23 cellular contexts compared by ENCODE assay signal in the genomic region with DNA sequence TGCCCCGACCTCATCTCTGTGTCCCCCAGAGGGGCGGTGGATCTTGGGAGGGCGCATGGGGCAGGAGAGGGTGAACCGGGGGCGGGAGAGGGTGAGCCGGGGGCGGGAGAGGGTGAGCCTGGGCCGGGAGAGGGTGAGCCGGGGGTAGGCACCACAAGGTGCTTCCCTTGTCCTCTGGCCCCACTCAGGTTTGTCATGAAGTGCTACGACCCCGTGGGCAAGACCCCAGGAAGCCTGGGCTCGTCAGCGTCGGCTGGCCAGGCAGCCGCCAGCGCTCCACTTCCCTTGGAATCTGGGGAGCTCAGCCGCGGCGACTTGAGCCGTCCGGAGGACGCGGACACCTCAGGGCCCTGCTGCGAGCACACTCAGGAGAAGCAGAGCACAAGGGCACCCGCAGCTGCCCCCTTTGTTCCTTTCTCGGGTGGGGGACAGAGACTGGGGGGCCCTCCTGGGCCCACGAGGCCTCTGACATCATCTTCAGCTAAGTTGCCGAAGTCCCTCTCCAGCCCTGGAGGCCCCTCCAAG. TPM values are rescaled to one million over a fixed set of nuclear protein-coding genes. Genes with fewer than 3 reads are reported as not detected.
"Had no signal": no experiment of that assay in that cellular context is flagged by ENCODE, and none has a peak within 500 bp of the region (broad histone marks: within the 10 kb centered on the region; RNA-seq: fewer than 3 reads in every experiment).

No MANE protein-coding gene starts in this region.

- H3K27me3 ChIP-seq: dorsolateral prefrontal cortex, heart left ventricle, testis, tibial nerve had no signal

- H3K27ac ChIP-seq: heart left ventricle, left ventricle myocardium inferior, lower lobe of right lung, testis had no signal

- H3K4me3 Mint-ChIP-seq: memory B cell; mesothelial cell of epicardium; natural killer cell; stimulated activated effector memory CD8-positive, alpha-beta T cell treated with anti-CD3 and anti-CD28 coated beads, Interleukin-12 subunit alpha, Interleukin-12 subunit beta, amount 100 ng/mL, for 72 hours; stimulated activated naive CD8-positive, alpha-beta T cell treated with anti-CD3 and anti-CD28 coated beads, Interleukin-15, Interleukin-2, amounts not matched to agents 100 ng/mL and 50 ng/mL, for 24 hours had no signal

- H3K9me3 ChIP-seq: heart left ventricle, left ventricle myocardium inferior, lower lobe of right lung, testis, tibial nerve had no signal

- H3K4me1 ChIP-seq: testis had no signal

- FAIRE-seq: endometrium, frontal cortex had no signal

- H3K9me3 Mint-ChIP-seq: memory B cell; mesothelial cell of epicardium; natural killer cell; stimulated activated effector memory CD8-positive, alpha-beta T cell treated with anti-CD3 and anti-CD28 coated beads, Interleukin-12 subunit alpha, Interleukin-12 subunit beta, amount 100 ng/mL, for 72 hours; stimulated activated naive CD8-positive, alpha-beta T cell treated with anti-CD3 and anti-CD28 coated beads, Interleukin-15, Interleukin-2, amounts not matched to agents 100 ng/mL and 50 ng/mL, for 24 hours had no signal

- H3K27me3 Mint-ChIP-seq: memory B cell; stimulated activated naive CD8-positive, alpha-beta T cell treated with anti-CD3 and anti-CD28 coated beads, Interleukin-15, Interleukin-2, amounts not matched to agents 100 ng/mL and 50 ng/mL, for 24 hours had no signal

- ATAC-seq: esophagus mucosa; heart left ventricle; lower lobe of right lung; natural killer cell; stimulated activated effector memory CD8-positive, alpha-beta T cell treated with anti-CD3 and anti-CD28 coated beads, Interleukin-12 subunit alpha, Interleukin-12 subunit beta, amount 100 ng/mL, for 72 hours had no signal

- H3K4me1 Mint-ChIP-seq: memory B cell; natural killer cell; stimulated activated effector memory CD8-positive, alpha-beta T cell treated with anti-CD3 and anti-CD28 coated beads, Interleukin-12 subunit alpha, Interleukin-12 subunit beta, amount 100 ng/mL, for 72 hours had no signal

- H3K4me3 ChIP-seq: dorsolateral prefrontal cortex, heart left ventricle, left ventricle myocardium inferior, lower lobe of right lung, testis, tibial nerve had no signal

- DNase-seq: central memory CD4-positive, alpha-beta T cell; cortex of kidney; dorsolateral prefrontal cortex; effector CD8-positive, alpha-beta T cell; hippocampal formation; islet precursor cell; left ventricle myocardium inferior; lower lobe of right lung; natural killer cell; stimulated activated CD4-positive, alpha-beta T cell treated with anti-CD3 and anti-CD28 coated beads, Interleukin-4, amount 100 ng/mL, for 1 hour; stimulated activated CD8-positive, alpha-beta memory T cell treated with anti-CD3 and anti-CD28 coated beads, Interleukin-4, amount 100 ng/mL, for 48 hours; testis had no signal

- H3K27ac Mint-ChIP-seq: memory B cell; mesothelial cell of epicardium; natural killer cell; stimulated activated effector memory CD8-positive, alpha-beta T cell treated with anti-CD3 and anti-CD28 coated beads, Interleukin-12 subunit alpha, Interleukin-12 subunit beta, amount 100 ng/mL, for 72 hours; stimulated activated naive CD8-positive, alpha-beta T cell treated with anti-CD3 and anti-CD28 coated beads, Interleukin-15, Interleukin-2, amounts not matched to agents 100 ng/mL and 50 ng/mL, for 24 hours had no signal

RNA-seq across cellular contexts. Expression of a gene that starts 35.3 kb away (rescaled TPM):
- total RNA-seq: esophagus mucosa, glomerular endothelial cell, left ventricle myocardium inferior, natural killer cell, subcutaneous adipose tissue, tibial nerve had no signal
